In genomic region chr21:28781602-28782274, GRCh38 we compare ENCODE assay signal across 1 cellular context.
TF ChIP-seq lines count a peak whose summit lies in the region.

No MANE protein-coding gene starts in this region.

TF ChIP-seq in GM23338, 12 proteins besides CTCF, POLR2A, EP300 and RAD21 (continued from another document):
- TF ChIP-seq, protein P1, sequence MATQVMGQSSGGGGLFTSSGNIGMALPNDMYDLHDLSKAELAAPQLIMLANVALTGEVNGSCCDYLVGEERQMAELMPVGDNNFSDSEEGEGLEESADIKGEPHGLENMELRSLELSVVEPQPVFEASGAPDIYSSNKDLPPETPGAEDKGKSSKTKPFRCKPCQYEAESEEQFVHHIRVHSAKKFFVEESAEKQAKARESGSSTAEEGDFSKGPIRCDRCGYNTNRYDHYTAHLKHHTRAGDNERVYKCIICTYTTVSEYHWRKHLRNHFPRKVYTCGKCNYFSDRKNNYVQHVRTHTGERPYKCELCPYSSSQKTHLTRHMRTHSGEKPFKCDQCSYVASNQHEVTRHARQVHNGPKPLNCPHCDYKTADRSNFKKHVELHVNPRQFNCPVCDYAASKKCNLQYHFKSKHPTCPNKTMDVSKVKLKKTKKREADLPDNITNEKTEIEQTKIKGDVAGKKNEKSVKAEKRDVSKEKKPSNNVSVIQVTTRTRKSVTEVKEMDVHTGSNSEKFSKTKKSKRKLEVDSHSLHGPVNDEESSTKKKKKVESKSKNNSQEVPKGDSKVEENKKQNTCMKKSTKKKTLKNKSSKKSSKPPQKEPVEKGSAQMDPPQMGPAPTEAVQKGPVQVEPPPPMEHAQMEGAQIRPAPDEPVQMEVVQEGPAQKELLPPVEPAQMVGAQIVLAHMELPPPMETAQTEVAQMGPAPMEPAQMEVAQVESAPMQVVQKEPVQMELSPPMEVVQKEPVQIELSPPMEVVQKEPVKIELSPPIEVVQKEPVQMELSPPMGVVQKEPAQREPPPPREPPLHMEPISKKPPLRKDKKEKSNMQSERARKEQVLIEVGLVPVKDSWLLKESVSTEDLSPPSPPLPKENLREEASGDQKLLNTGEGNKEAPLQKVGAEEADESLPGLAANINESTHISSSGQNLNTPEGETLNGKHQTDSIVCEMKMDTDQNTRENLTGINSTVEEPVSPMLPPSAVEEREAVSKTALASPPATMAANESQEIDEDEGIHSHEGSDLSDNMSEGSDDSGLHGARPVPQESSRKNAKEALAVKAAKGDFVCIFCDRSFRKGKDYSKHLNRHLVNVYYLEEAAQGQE (IDR thresholded peaks at IDR 0.05; ENCODE audit: unreplicated experiment): no peak
- TF ChIP-seq NANOG (IDR thresholded peaks at IDR 0.05; ENCODE audit: borderline replicate concordance): no peak
